ENCODE assay signal across 16 cellular contexts in genomic region chr1:162502077-162502476, GRCh38. TPM values are rescaled to one million over a fixed set of nuclear protein-coding genes. Genes with fewer than 3 reads are reported as not detected.
A peak's percentile ranks its signal among the peaks of the same experiment; 100 is the strongest.
DNase-seq lines count a peak whose midpoint lies in the region; ATAC-seq and TF ChIP-seq lines count a peak whose summit lies in the region.
"Had no signal": no experiment of that assay in that cellular context is flagged by ENCODE, and none has a peak within 500 bp of the region (broad histone marks: within the 10 kb centered on the region; RNA-seq: fewer than 3 reads in every experiment).

No MANE protein-coding gene starts in this region.

- peaks cover 65% of the 10 kb centered on the region for H3K79me2 ChIP-seq in ACC112 (ENCODE audit: control insufficient read depth, insufficient read depth, low read length, unreplicated experiment)

- peaks cover 34% of the 10 kb centered on the region for H3K36me3 Mint-ChIP-seq in HFFc6 (ENCODE audit: low read depth)

- no peak overlapping the region for H3K14ac ChIP-seq in mesenchymal stem cell (ENCODE audit: low read length in 2 of 2)

- no peak overlapping the region for H3K18ac ChIP-seq in mesenchymal stem cell (ENCODE audit: low read depth in 1 of 2, low read length in 2 of 2)

- H3K27ac ChIP-seq in ACC112 (ENCODE audit: low read depth, low read length) (peak overlapping the region; percentile 87), SJSA1 (peak overlapping the region; percentile 64), mesenchymal stem cell (ENCODE audit: low read length, poor library complexity, severe bottlenecking) (no peak overlapping the region)

- H3K4me3 ChIP-seq in ACC112 (ENCODE audit: low read depth, low read length) (peak overlapping the region; percentile 49), SJSA1 (no peak overlapping the region), mesenchymal stem cell (ENCODE audit: insufficient read depth in 1 of 2, low read depth in 1 of 2, low read length in 2 of 2) (no peak overlapping the region)

- no peak overlapping the region for H3K4ac ChIP-seq in mesenchymal stem cell (ENCODE audit: low read depth in 1 of 2, low read length in 2 of 2)

- ATAC-seq in GM18870 (IDR thresholded peaks at IDR 0.05; ENCODE audit: unreplicated experiment), result no peak
- ATAC-seq: HepG2 had no signal

- H3K9me3 Mint-ChIP-seq in HFFc6, result no peaks in the 10 kb centered on the region
- H3K9me3 Mint-ChIP-seq: H9 had no signal

- no peak overlapping the region for H3K4me2 ChIP-seq in mesenchymal stem cell (ENCODE audit: low read length, poor library complexity, severe bottlenecking)

- H3K9me3 ChIP-seq in SJSA1 (replicated peaks) (no peaks in the 10 kb centered on the region), mesenchymal stem cell (ENCODE audit: control insufficient read depth, low read length) (no peaks in the 10 kb centered on the region)

- H3K4me1 Mint-ChIP-seq in HFFc6 (ENCODE audit: low read depth), result peaks cover 53% of the 10 kb centered on the region

- H3K4me3 Mint-ChIP-seq in HFFc6, result peak overlapping the region; percentile 68; the same call in 1 of the 2 replicates
- H3K4me3 Mint-ChIP-seq: B cell; CD4-positive, alpha-beta T cell; H9 had no signal

- no peak overlapping the region for H2BK15ac ChIP-seq in mesenchymal stem cell (ENCODE audit: low read depth, poor library complexity, severe bottlenecking)

- no peak overlapping the region for H4K91ac ChIP-seq in mesenchymal stem cell (ENCODE audit: low read length)

- H2AFZ ChIP-seq in ACC112 (ENCODE audit: low read length, unreplicated experiment) (no peak overlapping the region), mesenchymal stem cell (ENCODE audit: low read depth, low read length) (no peak overlapping the region)

- H3K9ac ChIP-seq in mesenchymal stem cell (ENCODE audit: low read length), result peak overlapping the region; percentile 31

- peaks cover 36% of the 10 kb centered on the region for H3K4me1 ChIP-seq in ACC112 (ENCODE audit: control insufficient read depth, insufficient read depth, low read length, unreplicated experiment)
- peaks cover 30% of the 10 kb centered on the region for H3K4me1 ChIP-seq in SJSA1 (replicated peaks)
- H3K4me1 ChIP-seq in mesenchymal stem cell (ENCODE audit: control insufficient read depth, insufficient read depth, low read depth, low read length), result peaks cover 3% of the 10 kb centered on the region

- H2BK120ac ChIP-seq in mesenchymal stem cell (ENCODE audit: low read depth, low read length), result no peak overlapping the region

- no peak overlapping the region for H3K23ac ChIP-seq in mesenchymal stem cell (ENCODE audit: low read length in 2 of 2)

- no peak for TF ChIP-seq CTCF in HFFc6 (IDR thresholded peaks at IDR 0.05)

- peaks cover 12% of the 10 kb centered on the region for H3K79me1 ChIP-seq in mesenchymal stem cell (replicated peaks; ENCODE audit: low read length, poor library complexity, severe bottlenecking)

- H2AK5ac ChIP-seq in mesenchymal stem cell (ENCODE audit: low read length, severe bottlenecking), result no peak overlapping the region

- H3K36me3 ChIP-seq in ACC112 (ENCODE audit: insufficient read depth, low read length) (peaks cover 40% of the 10 kb centered on the region), SJSA1 (peaks cover 74% of the 10 kb centered on the region), mesenchymal stem cell (ENCODE audit: control insufficient read depth in 1 of 2, insufficient read depth in 2 of 2, low read depth in 1 of 2, low read length in 2 of 2) (peaks cover 14 to 72% of the 10 kb centered on the region in 2 experiments)

- H3K27me3 ChIP-seq in ACC112 (ENCODE audit: insufficient read depth, low read length) (no peaks in the 10 kb centered on the region), SJSA1 (replicated peaks) (no peaks in the 10 kb centered on the region), mesenchymal stem cell (ENCODE audit: control insufficient read depth in 1 of 2, insufficient read depth in 1 of 2, low read length in 2 of 2) (no peaks in the 10 kb centered on the region)

- H2BK5ac ChIP-seq in mesenchymal stem cell (ENCODE audit: low read depth, low read length, poor library complexity, severe bottlenecking), result no peak overlapping the region

- DNase-seq in HFFc6 (no peak), SJSA1 (ENCODE audit: low read depth in 1 of 2, low spot score in 2 of 2) (no peak), mesenchymal stem cell (no peak), NCI-H1092 treated with DMSO at 0.1 percent for 48 hours (lab: John Stamatoyannopoulos, UW) (no peak), SK-N-DZ (ENCODE audit: low spot score) (no peak), NCI-H82 treated with DMSO at 0.1 percent for 48 hours (lab: John Stamatoyannopoulos, UW; ENCODE audit: unreplicated experiment) (no peak)
- DNase-seq: C1 segment of cervical spinal cord; Calu3; CD4-positive, alpha-beta T cell; DMS 273 treated with DMSO at 0.1 percent for 48 hours; GOT3; H9 had no signal

- H4K8ac ChIP-seq in mesenchymal stem cell (ENCODE audit: low read length), result no peak overlapping the region

- no peak overlapping the region for H2BK12ac ChIP-seq in mesenchymal stem cell (ENCODE audit: low read length in 2 of 2)

- H3K27me3 Mint-ChIP-seq in HFFc6 (ENCODE audit: insufficient read depth), result no peaks in the 10 kb centered on the region; the same call in 1 of the 2 replicates
- H3K27me3 Mint-ChIP-seq: B cell; CD4-positive, alpha-beta T cell had no signal

- peak overlapping the region; percentile 84 for H3K27ac Mint-ChIP-seq in HFFc6
- H3K27ac Mint-ChIP-seq: B cell; CD4-positive, alpha-beta T cell; H9 had no signal

RNA-seq across cellular contexts. Expression of gene UHMK1, which starts 4.5 kb away (rescaled TPM):
- total RNA-seq in HFFc6 (2021; fragmentation: NEBNext Ultra II Directional; extraction: Animal tissue kit (Norgen Biotek cat#: 25700)), result 100 to 1,000 TPM in 4 of 6 experiments, 10 to 100 TPM in 2; 97.6 to 121 (median 105) TPM
- 133 and 177 TPM in 2 replicates for total RNA-seq in SJSA1 (2014; rRNA removed; shearing (Covaris generic))
- 15.3 TPM for polyA plus RNA-seq in mesenchymal stem cell (2013, experiment 1 of 2)
- polyA plus RNA-seq in mesenchymal stem cell (2013, experiment 2 of 2), result 15.3 TPM
- 12.6 and 14.2 TPM in 2 replicates for polyA plus RNA-seq in SK-N-DZ (2014; cell fraction: cytosol; rRNA removed)
- 15.6 and 20.4 TPM in 2 replicates for polyA plus RNA-seq in SK-N-DZ (2014; cell fraction: nucleus; rRNA removed)

RNA-seq across cellular contexts. Expression of gene UAP1, which starts 59.4 kb away (rescaled TPM):
- total RNA-seq in HFFc6 (2021; fragmentation: NEBNext Ultra II Directional; extraction: Animal tissue kit (Norgen Biotek cat#: 25700)), result 100 to 1,000 TPM; 105 to 192 (median 117) TPM
- 159 and 168 TPM in 2 replicates for total RNA-seq in SJSA1 (2014; rRNA removed; shearing (Covaris generic))
- 25.5 TPM for polyA plus RNA-seq in mesenchymal stem cell (2013, experiment 1 of 2)
- 25.0 TPM for polyA plus RNA-seq in mesenchymal stem cell (2013, experiment 2 of 2)
- polyA plus RNA-seq in SK-N-DZ (2014; cell fraction: cytosol; rRNA removed), result 50.8 and 59.4 TPM in 2 replicates
- polyA plus RNA-seq in SK-N-DZ (2014; cell fraction: nucleus; rRNA removed), result 35.3 and 48.6 TPM in 2 replicates
